ENCODE assay signal across 28 cellular contexts in the genomic region with DNA sequence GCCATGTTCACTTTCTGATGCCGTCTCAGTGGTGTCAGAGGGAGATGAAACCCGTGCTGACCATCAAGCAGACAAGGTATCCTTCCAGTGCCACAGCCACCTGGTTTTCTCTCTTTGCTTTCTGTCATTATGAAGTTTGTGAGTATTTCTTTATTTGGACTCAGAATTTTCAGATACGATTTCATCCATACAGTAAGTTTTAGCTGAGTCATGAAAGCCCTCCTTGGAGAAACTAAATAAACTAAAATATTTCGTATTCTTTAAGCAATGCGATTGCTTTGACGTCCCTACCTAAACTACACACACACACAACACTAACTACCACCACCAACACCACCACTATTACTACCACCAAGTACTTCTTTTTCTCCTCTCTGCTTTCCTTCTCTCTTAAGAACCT.
"Had no signal": no experiment of that assay in that cellular context is flagged by ENCODE, and none has a peak within 500 bp of the region (broad histone marks: within the 10 kb centered on the region; RNA-seq: fewer than 3 reads in every experiment).

No MANE protein-coding gene starts in this region.

- H3K27ac Mint-ChIP-seq: naive thymus-derived CD4-positive, alpha-beta T cell; natural killer cell; nephron; neural progenitor cell; progenitor cell of endocrine pancreas; stimulated activated effector memory CD8-positive, alpha-beta T cell treated with anti-CD3 and anti-CD28 coated beads, Interleukin-12 subunit alpha, Interleukin-12 subunit beta, amount 100 ng/mL, for 72 hours; stimulated activated naive B cell treated with anti-CD40 and anti-IgM and Interleukin-4, amounts not matched to agents 10 μg/mL and 1 μg/mL and 100 μg/mL, for 72 hours; stimulated activated naive CD8-positive, alpha-beta T cell treated with anti-CD3 and anti-CD28 coated beads, Interleukin-15, Interleukin-2, amounts not matched to agents 100 ng/mL and 50 ng/mL, for 24 hours had no signal

- H3K4me1 Mint-ChIP-seq: naive thymus-derived CD4-positive, alpha-beta T cell; natural killer cell; nephron; stimulated activated effector memory CD8-positive, alpha-beta T cell treated with anti-CD3 and anti-CD28 coated beads, Interleukin-12 subunit alpha, Interleukin-12 subunit beta, amount 100 ng/mL, for 72 hours; stimulated activated naive B cell treated with anti-CD40 and anti-IgM and Interleukin-4, amounts not matched to agents 10 μg/mL and 1 μg/mL and 100 μg/mL, for 72 hours had no signal

- H3K4me3 ChIP-seq: neural progenitor cell, ovary, psoas muscle, skin epidermis, stomach, thoracic aorta, thyroid gland, tibial nerve, upper lobe of left lung, uterus had no signal

- H3K27me3 ChIP-seq: neural progenitor cell, ovary, thyroid gland, tibial nerve, upper lobe of left lung, uterus had no signal

- H3K9ac ChIP-seq: neural progenitor cell, parathyroid adenoma had no signal

- ATAC-seq: naive thymus-derived CD4-positive, alpha-beta T cell; natural killer cell; psoas muscle; right cardiac atrium; sciatic nerve; stimulated activated effector memory CD8-positive, alpha-beta T cell treated with anti-CD3 and anti-CD28 coated beads, Interleukin-12 subunit alpha, Interleukin-12 subunit beta, amount 100 ng/mL, for 72 hours; stimulated activated naive B cell treated with anti-CD40 and anti-IgM and Interleukin-4, amounts not matched to agents 10 μg/mL and 1 μg/mL and 100 μg/mL, for 72 hours had no signal

- H3K36me3 ChIP-seq: neural progenitor cell, ovary, stomach, thoracic aorta, thyroid gland, tibial nerve, upper lobe of left lung, uterus had no signal

- H3K4me1 ChIP-seq: neural progenitor cell, parathyroid adenoma, psoas muscle, stomach, thyroid gland, tibial nerve, upper lobe of left lung, uterus had no signal

- H3K9me3 Mint-ChIP-seq: nephron, neural progenitor cell had no signal

- H3K27me3 Mint-ChIP-seq: stimulated activated naive B cell treated with anti-CD40 and anti-IgM and Interleukin-4, amounts not matched to agents 10 μg/mL and 1 μg/mL and 100 μg/mL, for 72 hours; stimulated activated naive CD8-positive, alpha-beta T cell treated with anti-CD3 and anti-CD28 coated beads, Interleukin-15, Interleukin-2, amounts not matched to agents 100 ng/mL and 50 ng/mL, for 24 hours had no signal

- H3K36me3 Mint-ChIP-seq: natural killer cell; neural progenitor cell; stimulated activated effector memory CD8-positive, alpha-beta T cell treated with anti-CD3 and anti-CD28 coated beads, Interleukin-12 subunit alpha, Interleukin-12 subunit beta, amount 100 ng/mL, for 72 hours; stimulated activated naive B cell treated with anti-CD40 and anti-IgM and Interleukin-4, amounts not matched to agents 10 μg/mL and 1 μg/mL and 100 μg/mL, for 72 hours had no signal

- DNase-seq: naive thymus-derived CD4-positive, alpha-beta T cell; natural killer cell; occipital lobe; ovary; posterior cingulate gyrus; psoas muscle; right cardiac atrium; stimulated activated CD4-positive, alpha-beta T cell treated with anti-CD3 and anti-CD28 coated beads, Interleukin-15, amount 100 ng/mL, for 24 hours; stimulated activated CD4-positive, alpha-beta T cell treated with anti-CD3 and anti-CD28 coated beads, Interleukin-2, amount 100 ng/mL, for 24 hours; stimulated activated CD4-positive, alpha-beta T cell treated with anti-CD3 and anti-CD28 coated beads, Interleukin-2, amount 100 ng/mL, for 48 hours; stimulated activated CD4-positive, alpha-beta T cell treated with anti-CD3 and anti-CD28 coated beads, Interleukin-4, amount 100 ng/mL, for 24 hours; stimulated activated naive B cell treated with anti-CD40 and anti-IgM and Interleukin-4, amounts not matched to agents 10 μg/mL and 1 μg/mL and 100 μg/mL, for 72 hours; stimulated activated naive CD4-positive, alpha-beta T cell treated with Interleukin-2 at 50 U/mL for 16 hours; stomach; thyroid gland; trophoblast cell; upper lobe of left lung; uterus had no signal

- H3K27ac ChIP-seq: neural progenitor cell, ovary, parathyroid adenoma, psoas muscle, skin epidermis, stomach, thoracic aorta, thyroid gland, tibial nerve, upper lobe of left lung, uterus had no signal

- H2AFZ ChIP-seq: neural progenitor cell, parathyroid adenoma had no signal

- H3K4me2 ChIP-seq: neural progenitor cell had no signal

- H3K9me3 ChIP-seq: ovary, psoas muscle, stomach, thoracic aorta, thyroid gland, tibial nerve, upper lobe of left lung, uterus had no signal

- H3K4me3 Mint-ChIP-seq: naive thymus-derived CD4-positive, alpha-beta T cell; natural killer cell; nephron; neural progenitor cell; stimulated activated effector memory CD8-positive, alpha-beta T cell treated with anti-CD3 and anti-CD28 coated beads, Interleukin-12 subunit alpha, Interleukin-12 subunit beta, amount 100 ng/mL, for 72 hours; stimulated activated naive B cell treated with anti-CD40 and anti-IgM and Interleukin-4, amounts not matched to agents 10 μg/mL and 1 μg/mL and 100 μg/mL, for 72 hours; stimulated activated naive CD8-positive, alpha-beta T cell treated with anti-CD3 and anti-CD28 coated beads, Interleukin-15, Interleukin-2, amounts not matched to agents 100 ng/mL and 50 ng/mL, for 24 hours had no signal

- H3K79me2 ChIP-seq: parathyroid adenoma had no signal
